In genomic region chr11:64084962-64085710, GRCh38 we compare ENCODE assay signal across 26 cellular contexts. TPM values are rescaled to one million over a fixed set of nuclear protein-coding genes. Genes with fewer than 3 reads are reported as not detected.
DNase-seq lines count a peak whose midpoint lies in the region; ATAC-seq, FAIRE-seq and TF ChIP-seq lines count a peak whose summit lies in the region.
"Had no signal": no experiment of that assay in that cellular context is flagged by ENCODE, and none has a peak within 500 bp of the region (broad histone marks: within the 10 kb centered on the region; RNA-seq: fewer than 3 reads in every experiment).

No MANE protein-coding gene starts in this region.

- POLR2A ChIA-PET in K562 (lab: Yijun Ruan, JAX): interaction anchor here (0.6 kb wide), 1 partner anchor 36 kb away, joined by 4 read pairs; no protein-coding TSS in a partner anchor

- H3K4me3 ChIP-seq in K562: no peak overlapping the region
- no peak overlapping the region for H3K4me3 ChIP-seq in mesenchymal stem cell (ENCODE audit: insufficient read depth in 1 of 2, low read depth in 1 of 2, low read length in 2 of 2)
- H3K4me3 ChIP-seq: GM23338, left ventricle myocardium inferior, psoas muscle, SK-N-MC, testis had no signal

- H3K79me1 ChIP-seq in mesenchymal stem cell (replicated peaks; ENCODE audit: low read length, poor library complexity, severe bottlenecking): no peaks in the 10 kb centered on the region

- TF ChIP-seq RAD21 in K562 (CRISPR knock-in tag; conservative IDR thresholded peaks at IDR 0.05 in 1 of 2, IDR thresholded peaks at IDR 0.05 in 1 of 2): no peak

- no peak for TF ChIP-seq POLR2A in K562 (conservative IDR thresholded peaks at IDR 0.05)

- H3K36me3 ChIP-seq in K562 (ENCODE audit: control insufficient read depth, insufficient read depth, low read length) (no peaks in the 10 kb centered on the region), mesenchymal stem cell (ENCODE audit: control insufficient read depth in 1 of 2, insufficient read depth in 2 of 2, low read depth in 1 of 2, low read length in 2 of 2) (peaks cover 0 to 3% of the 10 kb centered on the region in 2 experiments)
- H3K36me3 ChIP-seq: left ventricle myocardium inferior had no signal

- no peak for FAIRE-seq in K562 (lab: Jason Lieb, UNC)
- FAIRE-seq: GM12891, small intestine had no signal

- DNase-seq in HT-29 (ENCODE audit: low spot score) (peak; percentile 80), K562 (ENCODE audit: extremely low read depth in 1 of 4, low spot score in 3 of 4) (no peak), mesenchymal stem cell (no peak), SW 1271 (lab: John Stamatoyannopoulos, UW) (no peak), HUDEP-2 (lab: John Stamatoyannopoulos, UW; ENCODE audit: unreplicated experiment in 76 of 76) (no peak)
- DNase-seq: activated CD4-positive, CD25-positive, alpha-beta regulatory T cell treated with anti-CD3 and anti-CD28 coated beads, Interleukin-2, amount 50 U/mL, for 72 hours; activated naive CD4-positive, alpha-beta T cell treated with anti-CD3 and anti-CD28 coated beads, Interleukin-2, amount 10 ng/mL, durations not matched to agents 7 days and 5 days; activated T-cell treated with anti-CD3 and anti-CD28 coated beads, Interleukin-2, amount 50 U/mL, for 1 hour; CD8-positive, alpha-beta memory T cell; DMS79 treated with DMSO at 0.1 percent for 48 hours; left ventricle myocardium inferior; MM.1S; NCI-H1436 treated with DMSO at 0.1 percent for 48 hours; NCI-H2171; NCI-H524 treated with DMSO at 0.1 percent for 48 hours; psoas muscle; small intestine; stimulated activated naive B cell treated with anti-CD40 and anti-IgM and Interleukin-4, amounts not matched to agents 10 μg/mL and 1 μg/mL and 100 μg/mL, for 72 hours; testis had no signal

- H3K27ac ChIP-seq in K562 (ENCODE audit: extremely low read depth, low read depth, low read length): no peak overlapping the region
- no peak overlapping the region for H3K27ac ChIP-seq in mesenchymal stem cell (ENCODE audit: low read length, poor library complexity, severe bottlenecking)
- H3K27ac ChIP-seq: left ventricle myocardium inferior, psoas muscle, SK-N-MC had no signal

- intact Hi-C loops in K562 (cut with micrococcal nuclease): no loop called here

- H3K9me3 ChIP-seq in K562 (replicated peaks; ENCODE audit: control insufficient read depth, insufficient read depth, low read depth, low read length) (no peaks in the 10 kb centered on the region), mesenchymal stem cell (ENCODE audit: control insufficient read depth, low read length) (no peaks in the 10 kb centered on the region)
- H3K9me3 ChIP-seq: left ventricle myocardium inferior, psoas muscle, testis had no signal

- H3K4me1 ChIP-seq in K562 (replicated peaks in 1 of 2; ENCODE audit: control insufficient read depth in 2 of 2, insufficient read depth in 2 of 2, low read length in 2 of 2) (peaks cover 0 to 57% of the 10 kb centered on the region in 2 experiments; a peak in 2 of 5 replicates), mesenchymal stem cell (ENCODE audit: control insufficient read depth, insufficient read depth, low read depth, low read length) (peaks cover 48% of the 10 kb centered on the region)

- H4K8ac ChIP-seq in mesenchymal stem cell (ENCODE audit: low read length): no peak overlapping the region

- 87% methylated on average over 19 of the region's 26 CpGs for WGBS in K562 (ENCODE audit: insufficient coverage, low coverage, missing lambda C conversion rate)
- 89% methylated on average over 24 of the region's 26 CpGs for WGBS in mesenchymal stem cell

- no peak overlapping the region for H3K4ac ChIP-seq in mesenchymal stem cell (ENCODE audit: low read depth in 1 of 2, low read length in 2 of 2)

- no peak overlapping the region for H3K23ac ChIP-seq in mesenchymal stem cell (ENCODE audit: low read length in 2 of 2)

- TF ChIP-seq EP300 in K562 (IDR thresholded peaks at IDR 0.05; ENCODE audit: low read length): no peak

- no peak for TF ChIP-seq CTCF in K562 (IDR thresholded peaks at IDR 0.05 in 2 of 3, conservative IDR thresholded peaks at IDR 0.05 in 1 of 3; ENCODE audit: insufficient read depth in 2 of 3, low read depth in 1 of 3, low read length in 3 of 3)

- no peak overlapping the region for H2BK5ac ChIP-seq in mesenchymal stem cell (ENCODE audit: low read depth, low read length, poor library complexity, severe bottlenecking)

- H3K9me1 ChIP-seq in K562 (ENCODE audit: control insufficient read depth, insufficient read depth, low read length): no peaks in the 10 kb centered on the region

- no peaks in the 10 kb centered on the region for H3K79me2 ChIP-seq in K562 (ENCODE audit: control insufficient read depth, insufficient read depth, low read length)

- H2BK15ac ChIP-seq in mesenchymal stem cell (ENCODE audit: low read depth, poor library complexity, severe bottlenecking): no peak overlapping the region

- H3K9ac ChIP-seq in K562 (ENCODE audit: insufficient read depth in 1 of 2, low read depth in 2 of 2, low read length in 2 of 2): no peak overlapping the region
- H3K9ac ChIP-seq in mesenchymal stem cell (ENCODE audit: low read length): no peak overlapping the region

- H3K27me3 ChIP-seq in K562 (ENCODE audit: control insufficient read depth in 2 of 2, insufficient read depth in 2 of 2, low read length in 2 of 2): no peaks in the 10 kb centered on the region
- peaks cover 4 to 5% of the 10 kb centered on the region in 2 experiments for H3K27me3 ChIP-seq in mesenchymal stem cell (ENCODE audit: control insufficient read depth in 1 of 2, insufficient read depth in 1 of 2, low read length in 2 of 2)
- H3K27me3 ChIP-seq: testis had no signal

- no peak overlapping the region for H3K4me2 ChIP-seq in K562 (ENCODE audit: insufficient read depth, low read length)
- peak overlapping the region; percentile 37 for H3K4me2 ChIP-seq in mesenchymal stem cell (ENCODE audit: low read length, poor library complexity, severe bottlenecking)
- H3K4me2 ChIP-seq: GM23338 had no signal

- no peak overlapping the region for H3K14ac ChIP-seq in mesenchymal stem cell (ENCODE audit: low read length in 2 of 2)

- in situ Hi-C loops in K562 (cut with MboI): no loop called here

- peak overlapping the region; percentile 85 for H2AK5ac ChIP-seq in mesenchymal stem cell (ENCODE audit: low read length, severe bottlenecking)

- no peak overlapping the region for H4K91ac ChIP-seq in mesenchymal stem cell (ENCODE audit: low read length)

- no peak overlapping the region for H3K18ac ChIP-seq in mesenchymal stem cell (ENCODE audit: low read depth in 1 of 2, low read length in 2 of 2)

- ATAC-seq in K562 (no peak), HG02840 (IDR thresholded peaks at IDR 0.05; ENCODE audit: low FRiP score, unreplicated experiment) (no peak), GM18868 (IDR thresholded peaks at IDR 0.05; ENCODE audit: unreplicated experiment) (no peak)
- ATAC-seq: GM23338; psoas muscle; stimulated activated naive B cell treated with anti-CD40 and anti-IgM and Interleukin-4, amounts not matched to agents 10 μg/mL and 1 μg/mL and 100 μg/mL, for 72 hours had no signal

- H2AFZ ChIP-seq in K562 (ENCODE audit: low read depth, low read length) (no peak overlapping the region), mesenchymal stem cell (ENCODE audit: low read depth, low read length) (no peak overlapping the region)
- H2AFZ ChIP-seq: GM23338 had no signal

- CTCF ChIA-PET in K562 (lab: Yijun Ruan, JAX; ENCODE audit: low intra/inter-chr PET ratio): no interaction called here

- no TSS peak for BruUV-seq in K562 (replicated peaks; lab: Mats Ljungman, UMichigan)

- peaks cover 38% of the 10 kb centered on the region for H4K20me1 ChIP-seq in K562 (replicated peaks; ENCODE audit: control insufficient read depth, insufficient read depth, low read length)

- no peak overlapping the region for H2BK120ac ChIP-seq in mesenchymal stem cell (ENCODE audit: low read depth, low read length)

- H2BK12ac ChIP-seq in mesenchymal stem cell (ENCODE audit: low read length in 2 of 2): no peak overlapping the region

TF ChIP-seq in K562, 482 proteins besides CTCF, POLR2A, EP300 and RAD21 (continues in another document):
- no peak for TF ChIP-seq TAL1 (IDR thresholded peaks at IDR 0.05)
- TF ChIP-seq RBM25 (IDR thresholded peaks at IDR 0.05; ENCODE audit: low read depth, low read length, severe bottlenecking): peak; percentile 40
- TF ChIP-seq ID3 (CRISPR knock-in tag; IDR thresholded peaks at IDR 0.05): no peak
- TF ChIP-seq ID3 (tag; IDR thresholded peaks at IDR 0.05): no peak
- peak; percentile 27 to 46; a peak in 2 of 4 replicates for TF ChIP-seq KDM1A (IDR thresholded peaks at IDR 0.05)
- no peak for TF ChIP-seq ZZZ3 (IDR thresholded peaks at IDR 0.05)
- TF ChIP-seq CBFB (CRISPR knock-in tag; IDR thresholded peaks at IDR 0.05): no peak

RNA-seq across cellular contexts. Expression of gene FLRT1, which starts 49.4 kb away (rescaled TPM):
- total RNA-seq in HT-29 (2014; rRNA removed; shearing (Covaris generic)): 0.15 TPM in 1 of 2 replicates, not detected in the other
- total RNA-seq in K562 (2011; cell fraction: chromatin; rRNA removed; ENCODE audit: low replicate concordance): not detected in 2 replicates
- not detected in 2 replicates for total RNA-seq in K562 (2011; cell fraction: nucleolus; rRNA removed)
- total RNA-seq in K562 (2011; cell fraction: nucleoplasm; rRNA removed): not detected in 2 replicates
- total RNA-seq in K562 (2014; rRNA removed): not detected in 2 replicates
- total RNA-seq in K562 (2014; rRNA removed; fragmentation: Illumina TruSeq; extraction: Trizol): not detected in 2 replicates
- total RNA-seq in K562 (2015; rRNA removed; fragmentation: Illumina TruSeq; extraction: Trizol): not detected in 2 replicates
- total RNA-seq in K562 (2021): not detected in 2 replicates
- polyA plus RNA-seq in K562 (2011; rRNA removed): not detected in 2 replicates
- not detected in 2 replicates for polyA plus RNA-seq in K562 (2011; cell fraction: cytosol; rRNA removed)
- polyA plus RNA-seq in K562 (2011; cell fraction: nucleus; rRNA removed): not detected in 2 replicates
- polyA plus RNA-seq in K562 (2012): 0.14 and 0.75 TPM in 2 replicates
- polyA plus RNA-seq in K562 (2014; fragmentation: Illumina TruSeq; extraction: Trizol): not detected in 2 replicates
- polyA plus RNA-seq in K562 (2014; fragmentation: Nextera tagmentation; extraction: Ambion mirVana): not detected
- polyA plus RNA-seq in K562 (2014; rRNA removed): not detected in 2 replicates
- not detected in 2 replicates for polyA minus RNA-seq in K562 (2011; rRNA and poly(A)+ RNA removed)
- polyA minus RNA-seq in K562 (2011; cell fraction: cytosol; rRNA and poly(A)+ RNA removed): not detected in 2 replicates
- polyA minus RNA-seq in K562 (2011; cell fraction: nucleus; rRNA and poly(A)+ RNA removed): not detected in 2 replicates
- 0.11 TPM for polyA plus RNA-seq in mesenchymal stem cell (2013, experiment 1 of 2)
- polyA plus RNA-seq in mesenchymal stem cell (2013, experiment 2 of 2): 0.10 TPM
- total RNA-seq: CD8-positive, alpha-beta memory T cell; mononuclear cell had no signal
- polyA plus RNA-seq: CD8-positive, alpha-beta memory T cell; IgD-negative memory B cell had no signal
